8 cellular contexts compared by ENCODE assay signal in genomic region chr22:30396871-30397655, GRCh38. TPM values are rescaled to one million over a fixed set of nuclear protein-coding genes. Genes with fewer than 3 reads are reported as not detected.
DNase-seq lines count a peak whose midpoint lies in the region; ATAC-seq, FAIRE-seq and TF ChIP-seq lines count a peak whose summit lies in the region.

Gene SEC14L2, plus strand, starts transcription at chr22:30397018. Its CDS starts 99 bp downstream, at chr22:30397117.

- no peak within 1 kb of the TSS for H3K23ac ChIP-seq in mesendoderm (ENCODE audit: low read length)

- H3K18ac ChIP-seq in mesendoderm (ENCODE audit: low read length), result peak within 1 kb of the TSS; percentile 72

- no peak within 1 kb of the TSS for H4K5ac ChIP-seq in mesendoderm (ENCODE audit: low read length)

- 0 to 2% methylated on average over 8 to 56 of the region's 56 CpGs for WGBS in endodermal cell (ENCODE audit: insufficient coverage in 1 of 2, insufficient read length in 1 of 2), 2 experiments
- WGBS in mesendoderm (ENCODE audit: extremely low coverage, insufficient coverage, low lambda C conversion rate), result no CpG with 5 or more reads among the region's 56 CpGs

- no peak within 1 kb of the TSS for H2BK5ac ChIP-seq in mesendoderm (ENCODE audit: low read length)

- H3K4me1 ChIP-seq in endodermal cell (ENCODE audit: control insufficient read depth, insufficient read depth, low read length) (peaks cover 14% of the 10 kb centered on the region), mesendoderm (ENCODE audit: control insufficient read depth, low read depth, low read length) (peaks cover 11% of the 10 kb centered on the region)

- H3K4me3 ChIP-seq in endodermal cell (ENCODE audit: low read length) (peak within 1 kb of the TSS; percentile 84), mesendoderm (ENCODE audit: low read length) (peak within 1 kb of the TSS; percentile 48)

- H3K36me3 Mint-ChIP-seq in endodermal cell (ENCODE audit: low read depth), result peaks cover 7% of the 10 kb centered on the region

- H3K9me3 Mint-ChIP-seq in endodermal cell, result no peaks in the 10 kb centered on the region

- H2AK5ac ChIP-seq in mesendoderm (ENCODE audit: low read length), result no peak within 1 kb of the TSS

- H3K4ac ChIP-seq in mesendoderm (ENCODE audit: low read depth, low read length), result no peak within 1 kb of the TSS

- H3K9me3 ChIP-seq in endodermal cell (ENCODE audit: control insufficient read depth, low read length), result no peaks in the 10 kb centered on the region

- peaks cover 37% of the 10 kb centered on the region for H3K4me1 Mint-ChIP-seq in endodermal cell

- no peak for TF ChIP-seq CTCF in endodermal cell (conservative IDR thresholded peaks at IDR 0.05)

- H3K79me1 ChIP-seq in mesendoderm (ENCODE audit: low read length), result no peaks in the 10 kb centered on the region

- peaks cover 46% of the 10 kb centered on the region for H3K27me3 Mint-ChIP-seq in endodermal cell (ENCODE audit: insufficient read depth)

- H3K27me3 ChIP-seq in endodermal cell (ENCODE audit: control insufficient read depth, insufficient read depth, low read length, poor library complexity, severe bottlenecking) (peaks cover 15% of the 10 kb centered on the region), mesendoderm (ENCODE audit: insufficient read depth, low read length, poor library complexity) (no peaks in the 10 kb centered on the region)

- H2BK15ac ChIP-seq in mesendoderm (replicated peaks; ENCODE audit: low read depth), result no peak within 1 kb of the TSS

- peak; percentile 50 for FAIRE-seq in GM12892 (lab: Jason Lieb, UNC)

- no peak within 1 kb of the TSS for H4K8ac ChIP-seq in mesendoderm (ENCODE audit: low read depth, low read length)

- peak within 1 kb of the TSS; percentile 71 for H3K4me3 Mint-ChIP-seq in endodermal cell

- H3K27ac ChIP-seq in endodermal cell (ENCODE audit: low read depth, low read length) (no peak within 1 kb of the TSS), mesendoderm (ENCODE audit: low read depth, low read length) (no peak within 1 kb of the TSS)

- peak within 1 kb of the TSS; percentile 55 for H3K27ac Mint-ChIP-seq in endodermal cell

- H2BK120ac ChIP-seq in mesendoderm (ENCODE audit: low read depth, low read length), result no peak within 1 kb of the TSS

- H3K79me2 ChIP-seq in mesendoderm (ENCODE audit: control insufficient read depth, insufficient read depth, low read length), result no peaks in the 10 kb centered on the region

- TF ChIP-seq POLR2A in GM12892 (IDR thresholded peaks at IDR 0.05; ENCODE audit: low read depth, low read length), result no peak

- H3K9ac ChIP-seq in endodermal cell (ENCODE audit: extremely low read depth, low read length, poor library complexity, severe bottlenecking) (peak within 1 kb of the TSS; percentile 23), mesendoderm (ENCODE audit: low read length) (peak within 1 kb of the TSS; percentile 67)

- DNase-seq in GM12892 (ENCODE audit: insufficient read length) (no peak), NCI-H510A (lab: John Stamatoyannopoulos, UW) (peak; percentile 24), endodermal cell (peak; percentile 86), mesendoderm (peak; percentile 45)
- peak; percentile 84 for DNase-seq in activated CD8-positive, alpha-beta memory T cell treated with anti-CD3 and anti-CD28 coated beads, Interleukin-2, amount 50 U/mL, for 48 hours
- DNase-seq in stimulated activated CD8-positive, alpha-beta memory T cell treated with anti-CD3 and anti-CD28 coated beads, Interleukin-12 subunit alpha, Interleukin-12 subunit beta, amount 100 ng/mL, for 24 hours (ENCODE audit: extremely low read depth), result peak; percentile 26

- ATAC-seq in GM21515 (IDR thresholded peaks at IDR 0.05; ENCODE audit: unreplicated experiment), result no peak
- ATAC-seq in HG02571 (IDR thresholded peaks at IDR 0.05; ENCODE audit: unreplicated experiment), result no peak

- H3K56ac ChIP-seq in mesendoderm (ENCODE audit: low read length), result peak within 1 kb of the TSS; percentile 89

- H3K4me2 ChIP-seq in mesendoderm (ENCODE audit: low read length), result peak within 1 kb of the TSS; percentile 76

- peaks cover 6% of the 10 kb centered on the region for H3K36me3 ChIP-seq in endodermal cell (ENCODE audit: control insufficient read depth, insufficient read depth, low read length)
- no peaks in the 10 kb centered on the region for H3K36me3 ChIP-seq in mesendoderm (ENCODE audit: control insufficient read depth, insufficient read depth, low read length)

RNA-seq across cellular contexts. Expression of gene SEC14L2, which starts in this region (rescaled TPM):
- polyA plus RNA-seq in GM12892 (2012; ENCODE audit: missing spikeins), result 2.9 TPM
- 10 to 100 TPM; 13.9 to 19.1 TPM for total RNA-seq in endodermal cell
- 7.4 TPM for polyA plus RNA-seq in endodermal cell (2013, experiment 1 of 2)
- polyA plus RNA-seq in endodermal cell (2013, experiment 2 of 2), result 7.7 TPM
- 1.6 TPM for polyA plus RNA-seq in mesendoderm (2013, experiment 1 of 2)
- 1.2 TPM for polyA plus RNA-seq in mesendoderm (2013, experiment 2 of 2)
